ENCODE assay signal across 8 cellular contexts in the genomic region with DNA sequence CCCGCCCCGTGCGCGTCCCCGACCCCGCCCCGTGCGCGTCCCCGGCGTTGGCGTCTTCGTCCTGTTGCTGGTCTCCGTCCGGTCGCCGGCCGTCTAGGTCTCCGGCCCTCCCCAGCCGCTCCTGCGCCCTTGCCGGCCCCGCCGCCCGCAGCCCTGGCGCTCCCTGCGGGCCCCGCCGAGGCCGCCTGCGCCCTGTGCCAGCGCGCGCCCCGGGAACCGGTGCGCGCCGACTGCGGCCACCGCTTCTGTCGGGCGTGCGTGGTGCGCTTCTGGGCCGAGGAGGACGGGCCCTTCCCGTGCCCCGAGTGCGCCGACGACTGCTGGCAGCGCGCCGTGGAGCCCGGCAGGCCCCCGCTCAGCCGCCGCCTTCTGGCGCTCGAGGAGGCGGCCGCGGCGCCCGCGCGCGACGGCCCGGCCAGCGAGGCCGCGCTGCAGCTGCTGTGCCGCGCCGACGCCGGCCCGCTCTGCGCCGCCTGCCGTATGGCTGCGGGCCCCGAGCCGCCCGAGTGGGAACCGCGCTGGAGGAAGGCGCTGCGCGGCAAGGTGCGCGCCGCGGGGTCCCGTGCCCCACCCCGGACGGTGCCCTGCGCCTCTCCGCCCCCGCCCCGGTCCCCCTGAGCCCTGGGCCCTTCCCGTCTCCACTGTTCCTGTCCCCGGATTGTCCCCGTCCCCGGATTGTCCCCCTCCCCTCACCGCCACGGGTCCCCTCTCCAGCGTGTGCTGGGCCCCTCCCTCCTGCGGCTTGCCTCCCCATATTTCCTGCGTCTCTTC. TPM values are rescaled to one million over a fixed set of nuclear protein-coding genes. Genes with fewer than 3 reads are reported as not detected.
DNase-seq lines count a peak whose midpoint lies in the region; ATAC-seq and TF ChIP-seq lines count a peak whose summit lies in the region.

Gene RNF187 (plus strand): TSS at position 47 of the 771 bp plus-strand sequence.

- H3K36me3 Mint-ChIP-seq in activated T-helper 1 cell treated with anti-CD3 and anti-CD28 coated beads, Interleukin-12 subunit alpha, Interleukin-12 subunit beta, Interleukin-2, Interleukin-4 antibody, amounts not matched to agents 30 ng/mL and 10 ng/mL and 1 ng/mL, durations not matched to agents 14 hours and 24 hours and 36 hours (ENCODE audit: low read depth), result peaks cover 23% of the 10 kb centered on the region
- peaks cover 16% of the 10 kb centered on the region for H3K36me3 Mint-ChIP-seq in osteocyte (ENCODE audit: unreplicated experiment)

- intact Hi-C loops in HCT116 (cut with micrococcal nuclease) (no loop called here), upper lobe of right lung (cut with DNase I) (no loop called here)
- intact Hi-C loops in activated T-helper 1 cell treated with anti-CD3 and anti-CD28 coated beads, Interleukin-12 subunit alpha, Interleukin-12 subunit beta, Interleukin-2, Interleukin-4 antibody, amounts not matched to agents 30 ng/mL and 10 ng/mL and 1 ng/mL, durations not matched to agents 14 hours and 24 hours and 36 hours (cut with micrococcal nuclease), result loop anchor here (1.0 to 10.0 kb wide), 4 partner anchors 14 to 723 kb away; no protein-coding TSS in a partner anchor

- H3K27ac Mint-ChIP-seq in activated T-helper 1 cell treated with anti-CD3 and anti-CD28 coated beads, Interleukin-12 subunit alpha, Interleukin-12 subunit beta, Interleukin-2, Interleukin-4 antibody, amounts not matched to agents 30 ng/mL and 10 ng/mL and 1 ng/mL, durations not matched to agents 14 hours and 24 hours and 36 hours, result peak within 1 kb of the TSS; percentile 99
- peak within 1 kb of the TSS; percentile 100 for H3K27ac Mint-ChIP-seq in osteocyte (ENCODE audit: unreplicated experiment)

- RAD21 ChIA-PET in HCT116 (lab: Charles Lee; ENCODE audit: low non-redundant PET in 1 of 2, low total read pairs in 2 of 2, uncharacterized antibody in 2 of 2, unreplicated experiment in 2 of 2), result no interaction called here

- H4K20me1 ChIP-seq in HCT116 (ENCODE audit: insufficient read depth), result no peaks in the 10 kb centered on the region

- peaks cover 29% of the 10 kb centered on the region for H3K4me1 Mint-ChIP-seq in activated T-helper 1 cell treated with anti-CD3 and anti-CD28 coated beads, Interleukin-12 subunit alpha, Interleukin-12 subunit beta, Interleukin-2, Interleukin-4 antibody, amounts not matched to agents 30 ng/mL and 10 ng/mL and 1 ng/mL, durations not matched to agents 14 hours and 24 hours and 36 hours (ENCODE audit: low read depth)
- H3K4me1 Mint-ChIP-seq in osteocyte (ENCODE audit: unreplicated experiment), result peaks cover 45% of the 10 kb centered on the region

- TF ChIP-seq CTCF in HCT116 (IDR thresholded peaks at IDR 0.05 in 2 of 3, conservative IDR thresholded peaks at IDR 0.05 in 1 of 3; ENCODE audit: borderline replicate concordance in 1 of 3, insufficient read depth in 1 of 3, low read depth in 2 of 3, low read length in 2 of 3) (no peak), gastroesophageal sphincter (IDR thresholded peaks at IDR 0.05) (peak in 2 of 4 experiments; percentile 18 to 25), osteocyte (IDR thresholded peaks at IDR 0.05) (no peak), upper lobe of right lung (IDR thresholded peaks at IDR 0.05) (no peak)

- H3K36me3 ChIP-seq in HCT116 (ENCODE audit: control insufficient read depth in 1 of 2, insufficient read depth in 2 of 2, low read length in 2 of 2), result peaks cover 4 to 19% of the 10 kb centered on the region in 2 experiments; a peak in 2 of 4 replicates
- H3K36me3 ChIP-seq in gastroesophageal sphincter, result peaks cover 0 to 33% of the 10 kb centered on the region in 2 donors
- peaks cover 22% of the 10 kb centered on the region for H3K36me3 ChIP-seq in upper lobe of right lung

- no peaks in the 10 kb centered on the region for H3K9me3 Mint-ChIP-seq in activated T-helper 1 cell treated with anti-CD3 and anti-CD28 coated beads, Interleukin-12 subunit alpha, Interleukin-12 subunit beta, Interleukin-2, Interleukin-4 antibody, amounts not matched to agents 30 ng/mL and 10 ng/mL and 1 ng/mL, durations not matched to agents 14 hours and 24 hours and 36 hours
- no peaks in the 10 kb centered on the region for H3K9me3 Mint-ChIP-seq in osteocyte (ENCODE audit: unreplicated experiment)

- no peak for TF ChIP-seq EP300 in gastroesophageal sphincter (IDR thresholded peaks at IDR 0.05)

- POLR2A ChIA-PET in HCT116 (lab: Charles Lee), result interaction anchor here (1.9 kb wide), 1 partner anchor 30 kb away, joined by 25 read pairs; a partner anchor contains a TSS

- CTCF ChIA-PET in HCT116 (lab: Charles Lee), result interaction anchor here (0.9 to 1.2 kb wide), 2 partner anchors 13 to 31 kb away, joined by 4 to 5 read pairs; a partner anchor contains a TSS

- TF ChIP-seq RAD21 in HCT116 (IDR thresholded peaks at IDR 0.05; ENCODE audit: low read depth), result no peak

- H3K4me3 ChIP-seq in HCT116 (replicated peaks in 1 of 2; ENCODE audit: low read depth in 1 of 2, low read length in 2 of 2) (peak within 1 kb of the TSS; percentile 97 to 100), gastroesophageal sphincter (peak within 1 kb of the TSS; percentile 58 to 89), upper lobe of right lung (peak within 1 kb of the TSS; percentile 85)

- DNase-seq in HCT116 (ENCODE audit: low read depth, low spot score) (no peak), NAMALWA (ENCODE audit: low spot score) (peak; percentile 51), osteocyte (ENCODE audit: extremely low spot score, unreplicated experiment) (peak; percentile 95), upper lobe of right lung (peak; percentile 96), SW480 (ENCODE audit: low spot score) (no peak)
- peak; percentile 38 for DNase-seq in activated T-helper 1 cell treated with anti-CD3 and anti-CD28 coated beads, Interleukin-12 subunit alpha, Interleukin-12 subunit beta, Interleukin-2, Interleukin-4 antibody, amounts not matched to agents 30 ng/mL and 10 ng/mL and 1 ng/mL, durations not matched to agents 14 hours and 24 hours and 36 hours (ENCODE audit: low spot score)

- peak within 1 kb of the TSS; percentile 95 for H3K4me2 ChIP-seq in HCT116 (ENCODE audit: low read length)

- H3K9me3 ChIP-seq in HCT116 (ENCODE audit: control insufficient read depth in 1 of 2, insufficient read depth in 1 of 2, low read depth in 1 of 2, low read length in 2 of 2), result no peaks in the 10 kb centered on the region
- no peaks in the 10 kb centered on the region for H3K9me3 ChIP-seq in gastroesophageal sphincter
- H3K9me3 ChIP-seq in upper lobe of right lung, result no peaks in the 10 kb centered on the region

- BruUV-seq in HCT116 (replicated peaks; lab: Mats Ljungman, UMichigan), result no TSS peak

- peaks cover 1% of the 10 kb centered on the region for H3K27me3 Mint-ChIP-seq in activated T-helper 1 cell treated with anti-CD3 and anti-CD28 coated beads, Interleukin-12 subunit alpha, Interleukin-12 subunit beta, Interleukin-2, Interleukin-4 antibody, amounts not matched to agents 30 ng/mL and 10 ng/mL and 1 ng/mL, durations not matched to agents 14 hours and 24 hours and 36 hours (ENCODE audit: insufficient read depth)
- H3K27me3 Mint-ChIP-seq in osteocyte (ENCODE audit: unreplicated experiment), result peaks cover 6% of the 10 kb centered on the region

- peak within 1 kb of the TSS; percentile 89 for H3K9ac ChIP-seq in HCT116 (ENCODE audit: low read length)

- H3K4me1 ChIP-seq in HCT116 (ENCODE audit: control insufficient read depth in 1 of 2, insufficient read depth in 2 of 2, low read length in 2 of 2) (peaks cover 12 to 26% of the 10 kb centered on the region in 2 experiments; a peak in 3 of 4 replicates), gastroesophageal sphincter (peaks cover 0 to 51% (median 16%) of the 10 kb centered on the region in 3 donors), upper lobe of right lung (peaks cover 20% of the 10 kb centered on the region)

- WGBS in gastroesophageal sphincter (ENCODE audit: low coverage in 1 of 2), 2 donors, result 0% methylated on average over 1 of the region's 112 CpGs; no CpG with 5 or more reads in 1 of the 2 donors

- H3K27me3 ChIP-seq in HCT116 (ENCODE audit: insufficient read depth, low read length) (no peaks in the 10 kb centered on the region), gastroesophageal sphincter (no peaks in the 10 kb centered on the region), upper lobe of right lung (no peaks in the 10 kb centered on the region)

- peak; percentile 71 for ATAC-seq in GM18505 (IDR thresholded peaks at IDR 0.05; ENCODE audit: unreplicated experiment)
- peak; percentile 48 for ATAC-seq in HCT116
- peak; percentile 93 for ATAC-seq in gastroesophageal sphincter
- ATAC-seq in upper lobe of right lung, result peak; percentile 94

- no peaks in the 10 kb centered on the region for H3K9me2 ChIP-seq in HCT116 (ENCODE audit: insufficient read depth)

- H3K27ac ChIP-seq in HCT116 (ENCODE audit: low read depth, low read length) (peak within 1 kb of the TSS; percentile 95), gastroesophageal sphincter (peak within 1 kb of the TSS; percentile 87 to 99 (median 98)), upper lobe of right lung (peak within 1 kb of the TSS; percentile 100)

- peak within 1 kb of the TSS; percentile 97 for H3K4me3 Mint-ChIP-seq in activated T-helper 1 cell treated with anti-CD3 and anti-CD28 coated beads, Interleukin-12 subunit alpha, Interleukin-12 subunit beta, Interleukin-2, Interleukin-4 antibody, amounts not matched to agents 30 ng/mL and 10 ng/mL and 1 ng/mL, durations not matched to agents 14 hours and 24 hours and 36 hours
- H3K4me3 Mint-ChIP-seq in osteocyte (ENCODE audit: unreplicated experiment), result peak within 1 kb of the TSS; percentile 90

- peak within 1 kb of the TSS; percentile 49 for H2AFZ ChIP-seq in HCT116 (ENCODE audit: low read depth, low read length, poor library complexity, severe bottlenecking)

- peaks cover 22% of the 10 kb centered on the region for H3K79me2 ChIP-seq in HCT116 (ENCODE audit: insufficient read depth, low read length)

- peak; percentile 46 for TF ChIP-seq POLR2A in GM18505 (IDR thresholded peaks at IDR 0.05; ENCODE audit: borderline replicate concordance, extremely low read depth, insufficient read depth, insufficient read length)
- TF ChIP-seq POLR2A in HCT116 (IDR thresholded peaks at IDR 0.05; ENCODE audit: borderline replicate concordance, extremely low read depth, insufficient read depth, insufficient read length), result peak; percentile 52
- peak; percentile 51 to 56 for TF ChIP-seq POLR2A in gastroesophageal sphincter (IDR thresholded peaks at IDR 0.05)

TF ChIP-seq in HCT116, 20 proteins besides CTCF, POLR2A, EP300 and RAD21:
- TF ChIP-seq SRF (IDR thresholded peaks at IDR 0.05; ENCODE audit: low read depth) (no peak), POLR2AphosphoS5 (IDR thresholded peaks at IDR 0.05; ENCODE audit: low read depth, low read length) (peak; percentile 88), ZFX (IDR thresholded peaks at IDR 0.05) (peak; percentile 87), EZH2 (IDR thresholded peaks at IDR 0.05) (no peak)

RNA-seq across cellular contexts. Expression of gene RNF187, which starts in this region (rescaled TPM):
- 137 TPM for total RNA-seq in HCT116 (2021; ENCODE audit: unreplicated experiment)
- 113 and 142 TPM in 2 replicates for polyA plus RNA-seq in HCT116 (2012)
- 137 TPM in 2 replicates for total RNA-seq in activated T-helper 1 cell treated with anti-CD3 and anti-CD28 coated beads, Interleukin-12 subunit alpha, Interleukin-12 subunit beta, Interleukin-2, Interleukin-4 antibody, amounts not matched to agents 30 ng/mL and 10 ng/mL and 1 ng/mL, durations not matched to agents 14 hours and 24 hours and 36 hours
- 10 to 100 TPM; 33.9 to 80.6 (median 52.4) TPM for total RNA-seq in gastroesophageal sphincter
- total RNA-seq in osteocyte, result 156 and 168 TPM in 2 replicates
- total RNA-seq in upper lobe of right lung, result 88.8 TPM

Comparison
In these comparisons a context has a peak if more than half of its experiments do, and no peak if none do; other contexts are left out.
1. DNase-seq: peak in NAMALWA (single experiment), activated T-helper 1 cell treated with anti-CD3 and anti-CD28 coated beads, Interleukin-12 subunit alpha, Interleukin-12 subunit beta, Interleukin-2, Interleukin-4 antibody, amounts not matched to agents 30 ng/mL and 10 ng/mL and 1 ng/mL, durations not matched to agents 14 hours and 24 hours and 36 hours (single experiment), osteocyte (single experiment) and upper lobe of right lung (single experiment); none in HCT116 (single experiment) and SW480 (single experiment).
2. Peak in every context shown above with its lines, with median percentiles within 50 percentile points of each other: ATAC-seq, POLR2A ChIP-seq, H3K27ac ChIP-seq and H3K4me3 ChIP-seq.